20 cellular contexts compared by ENCODE assay signal in the genomic region with DNA sequence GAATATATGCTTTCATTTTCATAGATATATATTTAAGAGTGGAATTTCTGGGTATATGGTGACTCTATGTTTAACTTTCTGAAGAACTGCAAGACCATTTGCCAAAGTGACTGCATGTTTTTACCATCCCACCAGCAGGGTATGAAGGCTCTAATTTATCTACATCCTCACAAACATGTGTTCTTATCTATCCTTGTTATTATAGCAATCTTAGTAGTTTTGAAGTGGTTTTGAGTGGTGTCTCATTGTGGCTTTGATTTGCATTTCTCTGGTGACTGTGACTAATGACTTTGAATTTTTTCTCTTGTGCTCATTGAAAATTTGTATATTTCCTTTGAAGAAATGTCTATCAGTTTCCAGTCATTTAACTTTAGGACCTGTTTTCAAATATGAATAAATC.
DNase-seq lines count a peak whose midpoint lies in the region; ATAC-seq and TF ChIP-seq lines count a peak whose summit lies in the region.
"Had no signal": no experiment of that assay in that cellular context is flagged by ENCODE, and none has a peak within 500 bp of the region (broad histone marks: within the 10 kb centered on the region; RNA-seq: fewer than 3 reads in every experiment).

No MANE protein-coding gene starts in this region.

- H3K9ac ChIP-seq in GM23248 (no peak overlapping the region), neuronal stem cell (ENCODE audit: low read depth, low read length, poor library complexity) (no peak overlapping the region)
- H3K9ac ChIP-seq: BLaER1 had no signal

- no peaks in the 10 kb centered on the region for H3K79me2 ChIP-seq in GM23248 (ENCODE audit: insufficient read depth)

- H3K4me2 ChIP-seq in GM23248 (ENCODE audit: unreplicated experiment) (no peak overlapping the region), neuronal stem cell (ENCODE audit: insufficient read depth, low read length, poor library complexity, severe bottlenecking) (no peak overlapping the region)
- H3K4me2 ChIP-seq: BLaER1 had no signal

- in situ Hi-C loops in GM23248 (cut with MboI): no loop called here

- TF ChIP-seq CTCF in AG10803 (conservative IDR thresholded peaks at IDR 0.05; ENCODE audit: low read length) (no peak; the same call in 1 of the 2 replicates), fibroblast of pulmonary artery (IDR thresholded peaks at IDR 0.05; ENCODE audit: low read length, missing control alignments) (no peak), WTC11 (IDR thresholded peaks at IDR 0.05) (no peak), natural killer cell (IDR thresholded peaks at IDR 0.05) (no peak)

- H3K4me3 Mint-ChIP-seq in WTC11 (no peak overlapping the region), natural killer cell (no peak overlapping the region)
- H3K4me3 Mint-ChIP-seq: stimulated activated naive CD8-positive, alpha-beta T cell treated with anti-CD3 and anti-CD28 coated beads, Interleukin-15, Interleukin-2, amounts not matched to agents 100 ng/mL and 50 ng/mL, for 24 hours had no signal

- no peak overlapping the region for H2BK12ac ChIP-seq in neuronal stem cell (ENCODE audit: low read length)

- no peak overlapping the region for H4K91ac ChIP-seq in neuronal stem cell (ENCODE audit: low read depth, low read length, poor library complexity)

- no peaks in the 10 kb centered on the region for H4K20me1 ChIP-seq in GM23248 (ENCODE audit: insufficient read depth)
- H4K20me1 ChIP-seq: BLaER1 had no signal

- H2BK5ac ChIP-seq in neuronal stem cell (ENCODE audit: low read length): no peak overlapping the region

- no peaks in the 10 kb centered on the region for H3K79me1 ChIP-seq in neuronal stem cell (ENCODE audit: low read depth, low read length)

- H3K23ac ChIP-seq in neuronal stem cell (ENCODE audit: low read depth, low read length, poor library complexity): no peak overlapping the region

- H2BK120ac ChIP-seq in neuronal stem cell (ENCODE audit: low read depth, low read length): no peak overlapping the region

- CTCF ChIA-PET in WTC11 (lab: Charles Lee): no interaction called here

- intact Hi-C loops in natural killer cell (cut with micrococcal nuclease): no loop called here

- H3K36me3 Mint-ChIP-seq in WTC11 (no peaks in the 10 kb centered on the region), natural killer cell (no peaks in the 10 kb centered on the region)

- H3K27me3 ChIP-seq in GM23248 (replicated peaks; ENCODE audit: insufficient read depth) (no peaks in the 10 kb centered on the region), neuronal stem cell (ENCODE audit: control insufficient read depth in 3 of 3, insufficient read depth in 3 of 3, low read depth in 1 of 3, low read length in 3 of 3) (no peaks in the 10 kb centered on the region)
- H3K27me3 ChIP-seq: adrenal gland, BLaER1, left lung had no signal

- H2AK5ac ChIP-seq in neuronal stem cell (ENCODE audit: low read depth, low read length): no peak overlapping the region

- no peaks in the 10 kb centered on the region for H3K36me3 ChIP-seq in GM23248 (ENCODE audit: low read depth)
- no peaks in the 10 kb centered on the region for H3K36me3 ChIP-seq in neuronal stem cell (replicated peaks in 1 of 2; ENCODE audit: control insufficient read depth in 2 of 2, insufficient read depth in 2 of 2, low read length in 2 of 2)
- H3K36me3 ChIP-seq: adrenal gland, BLaER1, left lung had no signal

- H3K9me2 ChIP-seq in GM23248 (ENCODE audit: insufficient read depth): no peaks in the 10 kb centered on the region

- ATAC-seq in WTC11 (no peak), natural killer cell (no peak)
- ATAC-seq: left lung, PC-3 had no signal

- no peak overlapping the region for H4K8ac ChIP-seq in neuronal stem cell (ENCODE audit: low read depth, low read length)

- H3K14ac ChIP-seq in neuronal stem cell (ENCODE audit: low read length): no peak overlapping the region

- H3K4ac ChIP-seq in neuronal stem cell (ENCODE audit: low read length): no peak overlapping the region

- H3K4me3 ChIP-seq in AG10803 (ENCODE audit: low read length) (no peak overlapping the region), GM23248 (no peak overlapping the region), fibroblast of pulmonary artery (replicated peaks; ENCODE audit: low read depth, low read length) (no peak overlapping the region), neuronal stem cell (ENCODE audit: low read length in 2 of 2) (no peak overlapping the region)
- H3K4me3 ChIP-seq: adrenal gland, BLaER1, left lung had no signal

- H3K27me3 Mint-ChIP-seq in WTC11 (ENCODE audit: low read depth) (no peaks in the 10 kb centered on the region), natural killer cell (ENCODE audit: low read depth in 2 of 2) (no peaks in the 10 kb centered on the region)
- H3K27me3 Mint-ChIP-seq: stimulated activated naive CD8-positive, alpha-beta T cell treated with anti-CD3 and anti-CD28 coated beads, Interleukin-15, Interleukin-2, amounts not matched to agents 100 ng/mL and 50 ng/mL, for 24 hours had no signal

- no peak overlapping the region for H2AFZ ChIP-seq in GM23248
- no peak overlapping the region for H2AFZ ChIP-seq in neuronal stem cell (ENCODE audit: low read length)

- no peak overlapping the region for H3K27ac ChIP-seq in GM23248
- H3K27ac ChIP-seq in neuronal stem cell (replicated peaks; ENCODE audit: low read length): no peak overlapping the region
- H3K27ac ChIP-seq: adrenal gland, BLaER1, left lung had no signal

- H3K4me1 Mint-ChIP-seq in WTC11 (peaks cover 11% of the 10 kb centered on the region), natural killer cell (no peaks in the 10 kb centered on the region)

- POLR2A ChIA-PET in WTC11 (lab: Charles Lee): no interaction called here

- H3F3A ChIP-seq in GM23248 (ENCODE audit: insufficient read depth): no peaks in the 10 kb centered on the region

- H3K9me3 ChIP-seq in GM23248 (ENCODE audit: low read depth) (no peaks in the 10 kb centered on the region), neuronal stem cell (replicated peaks in 1 of 2; ENCODE audit: control insufficient read depth in 2 of 2, insufficient read depth in 1 of 2, low read depth in 1 of 2, low read length in 2 of 2) (peaks cover 1 to 9% of the 10 kb centered on the region in 2 donors)
- H3K9me3 ChIP-seq: adrenal gland, BLaER1, left lung had no signal

- DNase-seq in AG10803 (ENCODE audit: low read depth) (peak; percentile 46), GM23248 (peak; percentile 30), OCI-M1 (lab: John Stamatoyannopoulos, UW) (peak; percentile 57), fibroblast of pulmonary artery (ENCODE audit: low read depth) (peak; percentile 17), AG08395 (ENCODE audit: low spot score) (no peak), neuronal stem cell (ENCODE audit: low spot score) (no peak), WTC11 (ENCODE audit: low spot score) (no peak), natural killer cell (no peak)
- DNase-seq: activated CD4-positive, CD25-positive, alpha-beta regulatory T cell treated with anti-CD3 and anti-CD28 coated beads, Interleukin-2, amount 50 U/mL, for 72 hours; activated T-cell treated with anti-CD3 and anti-CD28 coated beads, Interleukin-2, amount 50 U/mL, for 1 hour; adrenal gland; dermis blood vessel endothelial cell; DMS153; erythroblast; left lung; NCI-H446; PC-3; posterior cingulate gyrus had no signal

- H3K27ac Mint-ChIP-seq in WTC11 (no peak overlapping the region), natural killer cell (no peak overlapping the region)
- H3K27ac Mint-ChIP-seq: stimulated activated naive CD8-positive, alpha-beta T cell treated with anti-CD3 and anti-CD28 coated beads, Interleukin-15, Interleukin-2, amounts not matched to agents 100 ng/mL and 50 ng/mL, for 24 hours had no signal

- H2BK15ac ChIP-seq in neuronal stem cell (ENCODE audit: low read length): no peak overlapping the region

- no peak overlapping the region for H3K18ac ChIP-seq in neuronal stem cell (ENCODE audit: low read length)

- H3K4me1 ChIP-seq in GM23248 (ENCODE audit: insufficient read depth) (no peaks in the 10 kb centered on the region), neuronal stem cell (ENCODE audit: control insufficient read depth in 2 of 2, insufficient read depth in 1 of 2, low read depth in 1 of 2, low read length in 2 of 2) (peaks cover 0 to 5% of the 10 kb centered on the region in 2 donors)
- H3K4me1 ChIP-seq: adrenal gland, BLaER1, left lung had no signal

- H3K9me3 Mint-ChIP-seq in WTC11 (no peaks in the 10 kb centered on the region), natural killer cell (peaks cover 0 to 3% of the 10 kb centered on the region in 2 donors)
- H3K9me3 Mint-ChIP-seq: stimulated activated naive CD8-positive, alpha-beta T cell treated with anti-CD3 and anti-CD28 coated beads, Interleukin-15, Interleukin-2, amounts not matched to agents 100 ng/mL and 50 ng/mL, for 24 hours had no signal

TF ChIP-seq in WTC11, 78 proteins besides CTCF, POLR2A, EP300 and RAD21:
- TF ChIP-seq SP1 (CRISPR knock-in tag; conservative IDR thresholded peaks at IDR 0.05): no peak
- TF ChIP-seq, protein P1, sequence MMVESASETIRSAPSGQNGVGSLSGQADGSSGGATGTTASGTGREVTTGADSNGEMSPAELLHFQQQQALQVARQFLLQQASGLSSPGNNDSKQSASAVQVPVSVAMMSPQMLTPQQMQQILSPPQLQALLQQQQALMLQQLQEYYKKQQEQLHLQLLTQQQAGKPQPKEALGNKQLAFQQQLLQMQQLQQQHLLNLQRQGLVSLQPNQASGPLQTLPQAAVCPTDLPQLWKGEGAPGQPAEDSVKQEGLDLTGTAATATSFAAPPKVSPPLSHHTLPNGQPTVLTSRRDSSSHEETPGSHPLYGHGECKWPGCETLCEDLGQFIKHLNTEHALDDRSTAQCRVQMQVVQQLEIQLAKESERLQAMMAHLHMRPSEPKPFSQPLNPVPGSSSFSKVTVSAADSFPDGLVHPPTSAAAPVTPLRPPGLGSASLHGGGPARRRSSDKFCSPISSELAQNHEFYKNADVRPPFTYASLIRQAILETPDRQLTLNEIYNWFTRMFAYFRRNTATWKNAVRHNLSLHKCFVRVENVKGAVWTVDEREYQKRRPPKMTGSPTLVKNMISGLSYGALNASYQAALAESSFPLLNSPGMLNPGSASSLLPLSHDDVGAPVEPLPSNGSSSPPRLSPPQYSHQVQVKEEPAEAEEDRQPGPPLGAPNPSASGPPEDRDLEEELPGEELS (CRISPR knock-in tag; IDR thresholded peaks at IDR 0.05): no peak
- TF ChIP-seq JAZF1 (CRISPR knock-in tag; IDR thresholded peaks at IDR 0.05): no peak
TF ChIP-seq in WTC11: peak in this region for 0.

Comparison
In these comparisons a context has a peak if more than half of its experiments do, and no peak if none do; other contexts are left out.
1. DNase-seq: peak in AG10803 (single experiment), GM23248 (single experiment), OCI-M1 (single experiment) and fibroblast of pulmonary artery (single experiment); none in AG08395 (single experiment), neuronal stem cell (single experiment), WTC11 (single experiment) and natural killer cell (single experiment).